ENCODE assay signal across 29 cellular contexts in genomic region chr12:68954811-68955210, GRCh38. TPM values are rescaled to one million over a fixed set of nuclear protein-coding genes. Genes with fewer than 3 reads are reported as not detected.
DNase-seq lines count a peak whose midpoint lies in the region; ATAC-seq, FAIRE-seq and TF ChIP-seq lines count a peak whose summit lies in the region.
"Had no signal": no experiment of that assay in that cellular context is flagged by ENCODE, and none has a peak within 500 bp of the region (broad histone marks: within the 10 kb centered on the region; RNA-seq: fewer than 3 reads in every experiment).

No MANE protein-coding gene starts in this region.

- CTCF ChIA-PET in IMR-90 (lab: Yijun Ruan, JAX) = no interaction called here
- CTCF ChIA-PET in H1 (lab: Charles Lee; ENCODE audit: partially characterized antibody) = interaction anchor here (0.6 to 0.7 kb wide), 2 partner anchors 73 to 81 kb away, joined by 3 read pairs; no protein-coding TSS in a partner anchor

- H3K4me2 ChIP-seq in H9 (ENCODE audit: insufficient read depth, insufficient read length, low read length) (no peak overlapping the region), IMR-90 (ENCODE audit: low read depth, low read length) (no peak overlapping the region), H1 (ENCODE audit: insufficient read depth in 1 of 2, low read depth in 2 of 2, low read length in 2 of 2) (no peak overlapping the region), trophoblast cell (ENCODE audit: low read length) (no peak overlapping the region)
- H3K4me2 ChIP-seq: BLaER1 had no signal

- no peak overlapping the region for H3K4me3 Mint-ChIP-seq in H9
- H3K4me3 Mint-ChIP-seq in activated naive CD8-positive, alpha-beta T cell treated with anti-CD3 and anti-CD28 coated beads, Interleukin-2, amount 50 U/mL, for 24 hours = no peak overlapping the region
- H3K4me3 Mint-ChIP-seq: CD14-positive monocyte; CD4-positive, alpha-beta memory T cell; CD4-positive, CD25-positive, alpha-beta regulatory T cell; CD8-positive, alpha-beta memory T cell had no signal

- no peak overlapping the region for H3K56ac ChIP-seq in H9 (ENCODE audit: insufficient read length, low read depth, low read length)
- no peak overlapping the region for H3K56ac ChIP-seq in IMR-90 (ENCODE audit: extremely low read depth, insufficient read depth, low read length)
- no peak overlapping the region for H3K56ac ChIP-seq in H1 (replicated peaks; ENCODE audit: insufficient read length, low read depth, low read length)

- H2AK9ac ChIP-seq in IMR-90 (replicated peaks; ENCODE audit: low read depth, low read length, poor library complexity) = no peak overlapping the region

- no peak for TF ChIP-seq EP300 in H1 (IDR thresholded peaks at IDR 0.05; ENCODE audit: borderline replicate concordance in 1 of 2, low read depth in 2 of 2, low read length in 2 of 2)

- no peak overlapping the region for H2BK15ac ChIP-seq in H9 (ENCODE audit: low read depth, low read length)
- H2BK15ac ChIP-seq in IMR-90 (ENCODE audit: low read depth, low read length) = no peak overlapping the region
- no peak overlapping the region for H2BK15ac ChIP-seq in H1 (ENCODE audit: low read length)

- H3K27me3 ChIP-seq in H9 (ENCODE audit: insufficient read depth, low read length) (no peaks in the 10 kb centered on the region), IMR-90 (ENCODE audit: control insufficient read depth, insufficient read depth, low read length) (no peaks in the 10 kb centered on the region), H1 (replicated peaks in 1 of 4; ENCODE audit: control insufficient read depth in 3 of 4, extremely low read depth in 1 of 4, insufficient read depth in 3 of 4, low read length in 3 of 4) (no peaks in the 10 kb centered on the region), trophoblast cell (ENCODE audit: insufficient read depth, low read length) (no peaks in the 10 kb centered on the region), colonic mucosa (no peaks in the 10 kb centered on the region)
- H3K27me3 ChIP-seq: BE2C, BLaER1 had no signal

- H3K14ac ChIP-seq in H9 (ENCODE audit: insufficient read depth, low read length) = 0 out of 2 replicates have a peak overlapping the region, but pooled peaks have one; percentile 5
- no peak overlapping the region for H3K14ac ChIP-seq in IMR-90 (replicated peaks; ENCODE audit: low read depth, low read length)
- H3K14ac ChIP-seq in H1 (ENCODE audit: insufficient read length) = no peak overlapping the region
- no peak overlapping the region for H3K14ac ChIP-seq in trophoblast cell (ENCODE audit: low read length)

- TF ChIP-seq RAD21 in IMR-90 (IDR thresholded peaks at IDR 0.05; ENCODE audit: low read length) (no peak), H1 (IDR thresholded peaks at IDR 0.05 in 1 of 2, conservative IDR thresholded peaks at IDR 0.05 in 1 of 2; ENCODE audit: low read depth in 2 of 2, low read length in 2 of 2) (no peak)

- H3K4ac ChIP-seq in H9 (ENCODE audit: low read depth, low read length) (no peak overlapping the region), IMR-90 (ENCODE audit: low read depth, low read length) (no peak overlapping the region), H1 (replicated peaks; ENCODE audit: insufficient read length, low read depth, low read length) (no peak overlapping the region), trophoblast cell (ENCODE audit: low read depth, low read length) (no peak overlapping the region)

- H3K27ac ChIP-seq in H9 (ENCODE audit: insufficient read length, low read depth, low read length) (no peak overlapping the region), IMR-90 (ENCODE audit: insufficient read depth, low read length) (no peak overlapping the region), H1 (ENCODE audit: low read depth, low read length) (no peak overlapping the region), trophoblast cell (ENCODE audit: low read depth, low read length) (no peak overlapping the region), colonic mucosa (no peak overlapping the region), kidney (ENCODE audit: low read depth in 2 of 2, low read length in 2 of 2) (no peak overlapping the region)
- H3K27ac ChIP-seq: BLaER1 had no signal

- peaks cover 16% of the 10 kb centered on the region in 2 experiments for H3K9me3 Mint-ChIP-seq in H9
- no peaks in the 10 kb centered on the region for H3K9me3 Mint-ChIP-seq in activated naive CD8-positive, alpha-beta T cell treated with anti-CD3 and anti-CD28 coated beads, Interleukin-2, amount 50 U/mL, for 24 hours
- H3K9me3 Mint-ChIP-seq: CD4-positive, CD25-positive, alpha-beta regulatory T cell; CD8-positive, alpha-beta memory T cell had no signal

- H4K12ac ChIP-seq in trophoblast cell (ENCODE audit: low read depth, low read length) = no peak overlapping the region

- H3K23ac ChIP-seq in H9 (ENCODE audit: insufficient read length, low read depth, low read length) (no peak overlapping the region), IMR-90 (ENCODE audit: low read depth, low read length) (no peak overlapping the region), H1 (ENCODE audit: insufficient read length) (no peak overlapping the region), trophoblast cell (ENCODE audit: low read length) (no peak overlapping the region)

- H3K4me1 ChIP-seq in H9 (ENCODE audit: insufficient read depth, low read length) = no peaks in the 10 kb centered on the region
- H3K4me1 ChIP-seq in IMR-90 (ENCODE audit: control insufficient read depth, insufficient read depth, low read length) = peaks cover 12% of the 10 kb centered on the region
- H3K4me1 ChIP-seq in H1 (replicated peaks in 1 of 4; ENCODE audit: control insufficient read depth in 3 of 4, insufficient read depth in 4 of 4, low read length in 3 of 4) = no peaks in the 10 kb centered on the region; a peak in 1 of 7 replicates
- no peaks in the 10 kb centered on the region for H3K4me1 ChIP-seq in trophoblast cell (ENCODE audit: control insufficient read depth in 1 of 2, insufficient read depth in 2 of 2, low read length in 2 of 2)
- peaks cover 9% of the 10 kb centered on the region for H3K4me1 ChIP-seq in mucosa of descending colon (ENCODE audit: low read depth)
- no peaks in the 10 kb centered on the region for H3K4me1 ChIP-seq in colonic mucosa
- peaks cover 5 to 7% of the 10 kb centered on the region in 2 donors for H3K4me1 ChIP-seq in kidney (ENCODE audit: control insufficient read depth in 1 of 2, insufficient read depth in 1 of 2, low read depth in 1 of 2, low read length in 2 of 2)
- H3K4me1 ChIP-seq: BE2C had no signal

- POLR2A ChIA-PET in IMR-90 (lab: Charles Lee; ENCODE audit: unreplicated experiment) (no interaction called here), H1 (lab: Charles Lee; ENCODE audit: partially characterized antibody) (no interaction called here)

- H3K79me2 ChIP-seq in H9 (ENCODE audit: insufficient read depth, low read length) (no peaks in the 10 kb centered on the region), H1 (ENCODE audit: control insufficient read depth in 1 of 2, insufficient read depth in 2 of 2, low read length in 2 of 2) (no peaks in the 10 kb centered on the region), trophoblast cell (ENCODE audit: control insufficient read depth, insufficient read depth, low read length, poor library complexity) (no peaks in the 10 kb centered on the region)

- no peaks in the 10 kb centered on the region for H3K4me1 Mint-ChIP-seq in H9
- H3K4me1 Mint-ChIP-seq in activated naive CD8-positive, alpha-beta T cell treated with anti-CD3 and anti-CD28 coated beads, Interleukin-2, amount 50 U/mL, for 24 hours = peaks cover 34% of the 10 kb centered on the region

- no peak overlapping the region for H2AFZ ChIP-seq in H9 (ENCODE audit: low read length)
- H2AFZ ChIP-seq in IMR-90 (replicated peaks; ENCODE audit: low read length, poor library complexity) = peak overlapping the region; percentile 13
- no peak overlapping the region for H2AFZ ChIP-seq in H1 (ENCODE audit: low read length)
- no peak overlapping the region for H2AFZ ChIP-seq in trophoblast cell (ENCODE audit: insufficient read depth, low read length, poor library complexity)

- ATAC-seq in IMR-90 (ENCODE audit: low read depth) (no peak), mucosa of descending colon (no peak)
- ATAC-seq in activated naive CD8-positive, alpha-beta T cell treated with anti-CD3 and anti-CD28 coated beads, Interleukin-2, amount 50 U/mL, for 24 hours = no peak
- ATAC-seq: GM12878 had no signal

- H4K8ac ChIP-seq in H9 (replicated peaks; ENCODE audit: insufficient read length, low read depth, low read length) = no peak overlapping the region
- no peak overlapping the region for H4K8ac ChIP-seq in IMR-90 (ENCODE audit: low read depth in 2 of 2, low read length in 2 of 2)
- H4K8ac ChIP-seq in H1 (ENCODE audit: extremely low read depth, insufficient read depth, low read length) = 0 out of 2 replicates have a peak overlapping the region, but pooled peaks have one; percentile 9
- H4K8ac ChIP-seq in trophoblast cell (ENCODE audit: low read depth, low read length) = no peak overlapping the region

- H3K4me3 ChIP-seq in IMR-90 (ENCODE audit: insufficient read depth, low read depth, low read length) (no peak overlapping the region), H1 (ENCODE audit: extremely low read depth in 1 of 4, insufficient read depth in 2 of 4, low read depth in 3 of 4, low read length in 4 of 4) (no peak overlapping the region), trophoblast cell (ENCODE audit: low read depth, low read length) (no peak overlapping the region), mucosa of descending colon (no peak overlapping the region), colonic mucosa (no peak overlapping the region), kidney (ENCODE audit: low read length in 2 of 2) (no peak overlapping the region)
- H3K4me3 ChIP-seq: BLaER1, GM12878 had no signal

- H2BK12ac ChIP-seq in H9 (ENCODE audit: insufficient read length, low read depth, low read length) (no peak overlapping the region), H1 (ENCODE audit: low read depth, low read length) (no peak overlapping the region), trophoblast cell (ENCODE audit: low read length) (no peak overlapping the region)

- no TSS peak for BruUV-seq in IMR-90 (replicated peaks; lab: Mats Ljungman, UMichigan)

- H3K23me2 ChIP-seq in H9 (ENCODE audit: insufficient read length, low read depth, low read length, poor library complexity, severe bottlenecking) = no peaks in the 10 kb centered on the region
- H3K23me2 ChIP-seq in H1 (ENCODE audit: low read depth, low read length) = no peaks in the 10 kb centered on the region

- TF ChIP-seq POLR2A in IMR-90 (IDR thresholded peaks at IDR 0.05; ENCODE audit: low read depth, low read length) = no peak
- no peak for TF ChIP-seq POLR2A in H1 (IDR thresholded peaks at IDR 0.05; ENCODE audit: control extremely low read depth in 1 of 2, low read depth in 2 of 2, low read length in 2 of 2)

- H3K9me1 ChIP-seq in IMR-90 (ENCODE audit: insufficient read depth, low read length) = peaks cover 10% of the 10 kb centered on the region; the same call in 1 of the 2 replicates

- dilution Hi-C loops in IMR-90 (cut with HindIII; ENCODE audit: low sequenced_read_pairs, unreplicated experiment) = no loop called here

- no CpG with 5 or more reads among the region's 7 CpGs for WGBS in H9 (ENCODE audit: extremely low coverage, insufficient read length, low lambda C conversion rate)
- WGBS in IMR-90 (ENCODE audit: extremely low coverage in 2 of 2, insufficient read length in 1 of 2), 2 experiments = 85% methylated on average over 4 of the region's 7 CpGs; no CpG with 5 or more reads in 1 of the 2 experiments
- WGBS in H1 (ENCODE audit: extremely low coverage in 1 of 2, insufficient coverage in 1 of 2, insufficient read length in 1 of 2, insufficient replicate concordance in 2 of 2, low coverage in 1 of 2, low lambda C conversion rate in 2 of 2, missing lambda C conversion rate in 1 of 2), 2 experiments = 91% methylated on average over 7 of the region's 7 CpGs; no CpG with 5 or more reads in 1 of the 2 experiments
- WGBS in trophoblast cell (ENCODE audit: extremely low coverage, insufficient coverage, insufficient read length) = no CpG with 5 or more reads among the region's 7 CpGs

- no peaks in the 10 kb centered on the region; the same call in 1 of the 2 replicates for H3K27me3 Mint-ChIP-seq in H9 (ENCODE audit: low read depth)
- no peaks in the 10 kb centered on the region for H3K27me3 Mint-ChIP-seq in activated naive CD8-positive, alpha-beta T cell treated with anti-CD3 and anti-CD28 coated beads, Interleukin-2, amount 50 U/mL, for 24 hours
- H3K27me3 Mint-ChIP-seq: CD4-positive, alpha-beta memory T cell; CD4-positive, CD25-positive, alpha-beta regulatory T cell had no signal

- H3K79me1 ChIP-seq in H9 (ENCODE audit: insufficient read depth, low read depth, low read length, poor library complexity, severe bottlenecking) = no peaks in the 10 kb centered on the region
- no peaks in the 10 kb centered on the region for H3K79me1 ChIP-seq in IMR-90 (ENCODE audit: low read depth in 1 of 2, low read length in 2 of 2)
- no peaks in the 10 kb centered on the region for H3K79me1 ChIP-seq in H1 (ENCODE audit: low read depth, low read length)
- H3K79me1 ChIP-seq in trophoblast cell (ENCODE audit: low read length) = peaks cover 2% of the 10 kb centered on the region

- no peak overlapping the region for H3T11ph ChIP-seq in H9 (ENCODE audit: low read length)

- no peak overlapping the region for H4K5ac ChIP-seq in H9 (ENCODE audit: insufficient read length, low read depth, low read length)
- no peak overlapping the region for H4K5ac ChIP-seq in IMR-90 (ENCODE audit: low read depth, low read length)
- H4K5ac ChIP-seq in H1 (ENCODE audit: insufficient read length, low read depth, low read length) = no peak overlapping the region

- peaks cover 0 to 12% (median 7%) of the 10 kb centered on the region in 3 experiments; a peak in 6 of 7 replicates for H3K36me3 Mint-ChIP-seq in H9 (ENCODE audit: insufficient read depth in 1 of 3, low read depth in 3 of 3)
- no peaks in the 10 kb centered on the region for H3K36me3 Mint-ChIP-seq in activated naive CD8-positive, alpha-beta T cell treated with anti-CD3 and anti-CD28 coated beads, Interleukin-2, amount 50 U/mL, for 24 hours (ENCODE audit: low read depth)
- H3K36me3 Mint-ChIP-seq: CD4-positive, alpha-beta memory T cell; CD4-positive, CD25-positive, alpha-beta regulatory T cell; CD8-positive, alpha-beta memory T cell had no signal

- H3K36me3 ChIP-seq in IMR-90 (ENCODE audit: control insufficient read depth, insufficient read depth, low read length) = no peaks in the 10 kb centered on the region
- H3K36me3 ChIP-seq in H1 (ENCODE audit: control insufficient read depth in 2 of 4, insufficient read depth in 4 of 4, low read length in 3 of 4) = no peaks in the 10 kb centered on the region
- H3K36me3 ChIP-seq in trophoblast cell (ENCODE audit: control insufficient read depth in 1 of 2, insufficient read depth in 2 of 2, low read length in 2 of 2) = peaks cover 0 to 2% of the 10 kb centered on the region in 2 experiments
- no peaks in the 10 kb centered on the region for H3K36me3 ChIP-seq in mucosa of descending colon (ENCODE audit: low read depth)
- no peaks in the 10 kb centered on the region for H3K36me3 ChIP-seq in colonic mucosa
- no peaks in the 10 kb centered on the region for H3K36me3 ChIP-seq in kidney (ENCODE audit: control insufficient read depth in 1 of 2, insufficient read depth in 2 of 2, low read length in 2 of 2)
- H3K36me3 ChIP-seq: BE2C, BLaER1 had no signal

- H2AK5ac ChIP-seq in H9 (ENCODE audit: insufficient read length, low read length) (no peak overlapping the region), IMR-90 (ENCODE audit: low read depth, low read length) (no peak overlapping the region), H1 (ENCODE audit: low read depth, low read length) (no peak overlapping the region), trophoblast cell (ENCODE audit: low read length) (no peak overlapping the region)

- H2BK120ac ChIP-seq in H9 (ENCODE audit: low read depth, low read length, poor library complexity, severe bottlenecking) (no peak overlapping the region), IMR-90 (ENCODE audit: low read depth, low read length) (no peak overlapping the region), H1 (replicated peaks; ENCODE audit: low read depth, low read length) (no peak overlapping the region), trophoblast cell (ENCODE audit: insufficient read depth, low read length, poor library complexity) (no peak overlapping the region)

- no peak overlapping the region for H3K27ac Mint-ChIP-seq in H9
- no peak overlapping the region for H3K27ac Mint-ChIP-seq in activated naive CD8-positive, alpha-beta T cell treated with anti-CD3 and anti-CD28 coated beads, Interleukin-2, amount 50 U/mL, for 24 hours
- H3K27ac Mint-ChIP-seq: CD4-positive, alpha-beta memory T cell; CD8-positive, alpha-beta memory T cell had no signal

- H2BK20ac ChIP-seq in H9 (ENCODE audit: low read depth, low read length, poor library complexity, severe bottlenecking) (no peak overlapping the region), IMR-90 (ENCODE audit: low read depth, low read length) (no peak overlapping the region), H1 (ENCODE audit: low read length) (no peak overlapping the region)

- no peaks in the 10 kb centered on the region for H4K20me1 ChIP-seq in H9 (ENCODE audit: control insufficient read depth, insufficient read depth, insufficient read length)
- H4K20me1 ChIP-seq in IMR-90 (ENCODE audit: insufficient read depth, low read length) = no peaks in the 10 kb centered on the region
- no peaks in the 10 kb centered on the region for H4K20me1 ChIP-seq in H1 (replicated peaks in 1 of 2; ENCODE audit: control insufficient read depth in 1 of 2, insufficient read depth in 2 of 2, low read length in 2 of 2)
- H4K20me1 ChIP-seq: BLaER1 had no signal

- H3K18ac ChIP-seq in H9 (ENCODE audit: insufficient read length, low read depth, low read length) = no peak overlapping the region
- no peak overlapping the region for H3K18ac ChIP-seq in IMR-90 (ENCODE audit: low read depth, low read length)
- H3K18ac ChIP-seq in H1 (ENCODE audit: extremely low read depth, low read length) = no peak overlapping the region; the same call in 1 of the 2 replicates
- no peak overlapping the region for H3K18ac ChIP-seq in trophoblast cell (ENCODE audit: low read length)

- H3K9me3 ChIP-seq in H9 (ENCODE audit: control insufficient read depth, low read depth, low read length) (no peaks in the 10 kb centered on the region), IMR-90 (ENCODE audit: control insufficient read depth, insufficient read depth, low read length) (no peaks in the 10 kb centered on the region), H1 (ENCODE audit: insufficient read depth in 2 of 2, low read depth in 1 of 2, low read length in 1 of 2) (peaks cover 11 to 14% of the 10 kb centered on the region in 2 experiments), trophoblast cell (ENCODE audit: insufficient read depth, low read depth, low read length) (peaks cover 9% of the 10 kb centered on the region), mucosa of descending colon (no peaks in the 10 kb centered on the region), colonic mucosa (no peaks in the 10 kb centered on the region), kidney (ENCODE audit: control insufficient read depth in 1 of 2, low read length in 2 of 2) (no peaks in the 10 kb centered on the region)
- H3K9me3 ChIP-seq: BE2C had no signal

- DNase-seq in H9 (no peak), IMR-90 (no peak), H1 (ENCODE audit: low read depth in 1 of 2, low spot score in 2 of 2) (no peak), trophoblast cell (peak; percentile 30 to 66), mucosa of descending colon (no peak), colonic mucosa (no peak), kidney (no peak)
- DNase-seq in activated naive CD8-positive, alpha-beta T cell treated with anti-CD3 and anti-CD28 coated beads, Interleukin-2, amount 50 U/mL, for 24 hours = no peak
- DNase-seq: 8988T; ACHN; BE2C; C1 segment of cervical spinal cord; CD4-positive, alpha-beta memory T cell; CD4-positive, CD25-positive, alpha-beta regulatory T cell; CD8-positive, alpha-beta memory T cell; COR-L47; DMS 273 treated with DMSO at 0.1 percent for 48 hours; DMS153; DMS79; DND-41; EL; GDM1 had no signal

- TF ChIP-seq CTCF in H9 (conservative IDR thresholded peaks at IDR 0.05) (no peak), IMR-90 (conservative IDR thresholded peaks at IDR 0.05; ENCODE audit: low read depth, low read length) (no peak), H1 (IDR thresholded peaks at IDR 0.05; ENCODE audit: control extremely low read depth in 1 of 3, insufficient read depth in 1 of 3, low read depth in 1 of 3, low read length in 3 of 3) (no peak), mucosa of descending colon (IDR thresholded peaks at IDR 0.05) (no peak), colonic mucosa (IDR thresholded peaks at IDR 0.05) (no peak), kidney (IDR thresholded peaks at IDR 0.05; ENCODE audit: borderline replicate concordance, extremely low read depth, insufficient read depth) (no peak)

- H3K9ac ChIP-seq in H9 (ENCODE audit: extremely low read depth, insufficient read length, low read length) = no peak overlapping the region
- no peak overlapping the region for H3K9ac ChIP-seq in IMR-90 (ENCODE audit: low read depth, low read length)
- no peak overlapping the region for H3K9ac ChIP-seq in H1 (replicated peaks in 1 of 4; ENCODE audit: extremely low read depth in 1 of 4, low read depth in 3 of 4, low read length in 3 of 4)
- H3K9ac ChIP-seq in trophoblast cell (ENCODE audit: low read length) = no peak overlapping the region
- H3K9ac ChIP-seq in colonic mucosa (ENCODE audit: low read depth in 2 of 2, low read length in 2 of 2) = no peak overlapping the region
- H3K9ac ChIP-seq in kidney (ENCODE audit: low read length in 2 of 2) = no peak overlapping the region
- H3K9ac ChIP-seq: BLaER1 had no signal

- H2BK5ac ChIP-seq in H9 (ENCODE audit: insufficient read length, low read length) = no peak overlapping the region
- no peak overlapping the region for H2BK5ac ChIP-seq in IMR-90 (ENCODE audit: low read depth, low read length, poor library complexity, severe bottlenecking)
- no peak overlapping the region for H2BK5ac ChIP-seq in H1 (ENCODE audit: low read depth, low read length)
- no peak overlapping the region for H2BK5ac ChIP-seq in trophoblast cell (ENCODE audit: low read depth, low read length, poor library complexity)

- FAIRE-seq in H1 (lab: Jason Lieb, UNC) (no peak), kidney (lab: Jason Lieb, UNC) (no peak)
- FAIRE-seq: A204.1, GM12878, GM12892, GM18507 had no signal

- no peak overlapping the region for H4K91ac ChIP-seq in H9 (ENCODE audit: insufficient read length, low read depth, low read length)
- H4K91ac ChIP-seq in IMR-90 (ENCODE audit: insufficient read depth, low read depth, low read length) = no peak overlapping the region
- H4K91ac ChIP-seq in H1 (replicated peaks; ENCODE audit: insufficient read length, low read length) = no peak overlapping the region
- no peak overlapping the region for H4K91ac ChIP-seq in trophoblast cell (ENCODE audit: low read depth, low read length)

- in situ Hi-C loops in IMR-90 (cut with MboI; ENCODE audit: low sequenced_read_pairs) = no loop called here

- intact Hi-C loops in IMR-90 (cut with micrococcal nuclease) (no loop called here), mucosa of descending colon (cut with DNase I, micrococcal nuclease) (no loop called here), colonic mucosa (cut with DNase I) (no loop called here), kidney (cut with DNase I) (no loop called here)

RNA-seq across cellular contexts. Expression of gene CPM, which starts 21.8 kb away (rescaled TPM):
- total RNA-seq in H9 (2021) (0.53 and 1.2 TPM in 2 replicates), IMR-90 (2012; rRNA removed) (7.2 and 8.8 TPM in 2 replicates), mucosa of descending colon (100 to 1,000 TPM in 2 of 3 donors, 10 to 100 TPM in 1; 40.1 to 130 (median 111) TPM), colonic mucosa (10 to 100 TPM; 30.0 to 40.3 TPM), kidney (144 TPM)
- polyA plus RNA-seq in IMR-90 (2012; rRNA removed) (1.9 and 2.0 TPM in 2 replicates), H1 (2011; rRNA removed) (0.33 and 0.85 TPM in 2 replicates), kidney (ENCODE audit: insufficient read depth, low read depth, low replicate concordance) (35.7 TPM)
- 0.36 and 0.88 TPM in 2 replicates for polyA plus RNA-seq in IMR-90 (2012; cell fraction: cytosol; rRNA removed)
- polyA plus RNA-seq in IMR-90 (2012; cell fraction: nucleus; rRNA removed; ENCODE audit: low replicate concordance) = 0.23 and 0.52 TPM in 2 replicates
- total RNA-seq in H1 (2021; fragmentation: NEBNext Ultra II Directional; extraction: Animal tissue kit (Norgen Biotek cat#: 25700)) = 1.1 and 3.1 TPM in 2 replicates
- 0.72 TPM for polyA plus RNA-seq in H1 (2011; cell fraction: cytosol; rRNA removed)
- 0.57 TPM for polyA plus RNA-seq in H1 (2011; cell fraction: nucleus; rRNA removed)
- 0.52 to 1.5 TPM (median 0.79 TPM) in 4 replicates for polyA plus RNA-seq in H1 (2012, experiment 1 of 2)
- polyA plus RNA-seq in H1 (2012, experiment 2 of 2) = 0.25 TPM
- polyA plus RNA-seq in H1 (2013, experiment 1 of 2) = 0.99 TPM
- polyA plus RNA-seq in H1 (2013, experiment 2 of 2) = 1.8 TPM
- 1.8 and 2.7 TPM in 2 replicates for polyA minus RNA-seq in H1 (2011; rRNA and poly(A)+ RNA removed)
- polyA minus RNA-seq in H1 (2011; cell fraction: cytosol; rRNA and poly(A)+ RNA removed) = 2.8 TPM
- 0.60 TPM for polyA minus RNA-seq in H1 (2011; cell fraction: nucleus; rRNA and poly(A)+ RNA removed)
- polyA plus RNA-seq in trophoblast cell (2013) = 133 and 138 TPM in 2 replicates
- total RNA-seq: G401 had no signal

Comparison
In these comparisons a context has a peak if more than half of its experiments do, and no peak if none do; other contexts are left out.
1. DNase-seq: peak in trophoblast cell (2 of 2); none in H9 (single experiment), IMR-90 (single experiment), H1 (0 of 2), mucosa of descending colon (0 of 3), activated naive CD8-positive, alpha-beta T cell treated with anti-CD3 and anti-CD28 coated beads, Interleukin-2, amount 50 U/mL, for 24 hours (single experiment), colonic mucosa (single experiment) and kidney (single experiment).